In the genomic region with DNA sequence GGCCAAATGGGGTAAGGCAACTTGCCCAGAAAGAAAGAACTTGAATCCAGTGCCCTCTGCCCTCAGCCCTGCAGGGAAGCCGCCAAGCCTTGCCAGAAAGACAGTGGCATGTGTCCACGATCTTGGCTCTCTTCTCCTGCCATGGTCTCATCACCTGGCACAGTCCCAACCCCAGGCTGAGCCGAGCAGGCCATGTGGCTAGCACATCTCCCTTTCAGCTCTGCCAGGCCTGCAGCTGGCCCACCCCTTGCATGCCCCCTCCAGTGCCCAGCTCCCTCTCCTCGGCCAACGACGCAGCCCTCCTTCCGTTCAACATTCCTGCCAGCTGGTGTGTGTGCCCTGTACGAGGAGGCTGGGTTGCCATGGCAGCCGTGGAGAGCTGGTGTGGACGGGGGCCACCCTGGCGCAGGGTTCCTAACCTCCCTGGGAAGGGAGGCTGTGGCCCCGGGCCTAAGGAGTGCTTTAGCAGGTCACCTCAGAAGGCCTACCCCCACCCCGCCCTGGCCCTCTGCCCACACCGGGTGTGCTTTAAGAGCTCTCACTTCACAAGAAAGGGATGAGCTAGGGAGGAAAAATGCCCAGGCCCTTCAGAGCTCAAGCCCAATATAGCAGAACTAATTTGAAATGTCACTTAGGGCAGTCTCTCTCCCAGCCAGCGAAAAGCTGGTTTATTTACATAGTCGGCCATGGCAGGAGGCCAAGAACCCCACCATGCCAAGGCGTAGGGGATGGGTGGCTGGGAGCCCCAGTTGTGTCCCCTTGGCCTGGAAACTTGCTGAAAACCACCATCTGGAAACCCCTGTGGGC, we compare ENCODE assay signal across 11 cellular contexts.
A peak's percentile ranks its signal among the peaks of the same experiment; 100 is the strongest.
DNase-seq lines count a peak whose midpoint lies in the region; TF ChIP-seq lines count a peak whose summit lies in the region.
"Had no signal": no experiment of that assay in that cellular context is flagged by ENCODE, and none has a peak within 500 bp of the region (broad histone marks: within the 10 kb centered on the region; RNA-seq: fewer than 3 reads in every experiment).

No MANE protein-coding gene starts in this region.

- H3K9ac ChIP-seq in rectal smooth muscle tissue (ENCODE audit: low read length): no peak overlapping the region
- no peak overlapping the region for H3K9ac ChIP-seq in trophoblast cell (ENCODE audit: low read length)

- no CpG with 5 or more reads among the region's 17 CpGs for WGBS in trophoblast cell (ENCODE audit: extremely low coverage, insufficient coverage, insufficient read length)

- DNase-seq in GM04504 (ENCODE audit: low read depth) (peak; percentile 12), NCI-H446 treated with DMSO at 0.1 percent for 48 hours (lab: John Stamatoyannopoulos, UW) (peak; percentile 97), head of caudate nucleus (peak; percentile 53 to 90 (median 76)), NCI-H526 treated with DMSO at 0.1 percent for 48 hours (lab: John Stamatoyannopoulos, UW) (no peak), trophoblast cell (no peak), iPS-NIHi11 (ENCODE audit: low spot score) (no peak), endothelial cell (ENCODE audit: low spot score) (no peak)
- DNase-seq: CD8-positive, alpha-beta memory T cell had no signal

- no peak overlapping the region for H3K4ac ChIP-seq in trophoblast cell (ENCODE audit: low read depth, low read length)

- no peak overlapping the region for H2BK120ac ChIP-seq in trophoblast cell (ENCODE audit: insufficient read depth, low read length, poor library complexity)

- intact Hi-C loops in head of caudate nucleus (cut with DNase I): no loop called here

- H3K14ac ChIP-seq in trophoblast cell (ENCODE audit: low read length): no peak overlapping the region

- no peak overlapping the region for H4K12ac ChIP-seq in trophoblast cell (ENCODE audit: low read depth, low read length)

- H3K27ac Mint-ChIP-seq in endothelial cell (ENCODE audit: unreplicated experiment): no peak overlapping the region
- H3K27ac Mint-ChIP-seq: CD8-positive, alpha-beta memory T cell had no signal

- peaks cover 1% of the 10 kb centered on the region for H3K27me3 Mint-ChIP-seq in endothelial cell (ENCODE audit: unreplicated experiment)

- no peak for TF ChIP-seq CTCF in endothelial cell (IDR thresholded peaks at IDR 0.05; ENCODE audit: unreplicated experiment)

- H3K4me2 ChIP-seq in trophoblast cell (ENCODE audit: low read length): no peak overlapping the region

- no peaks in the 10 kb centered on the region for H3K9me3 Mint-ChIP-seq in endothelial cell (ENCODE audit: unreplicated experiment)
- H3K9me3 Mint-ChIP-seq: CD8-positive, alpha-beta memory T cell had no signal

- H3K27ac ChIP-seq in rectal smooth muscle tissue (ENCODE audit: low read depth, low read length): peak overlapping the region; percentile 56
- no peak overlapping the region for H3K27ac ChIP-seq in trophoblast cell (ENCODE audit: low read depth, low read length)
- H3K27ac ChIP-seq: body of pancreas had no signal

- H3K27me3 ChIP-seq in rectal smooth muscle tissue (ENCODE audit: control insufficient read depth, insufficient read depth, low read length): peaks cover 2% of the 10 kb centered on the region
- no peaks in the 10 kb centered on the region for H3K27me3 ChIP-seq in trophoblast cell (ENCODE audit: insufficient read depth, low read length)
- H3K27me3 ChIP-seq: body of pancreas had no signal

- H2AK5ac ChIP-seq in trophoblast cell (ENCODE audit: low read length): no peak overlapping the region

- no peak overlapping the region for H2AFZ ChIP-seq in trophoblast cell (ENCODE audit: insufficient read depth, low read length, poor library complexity)

- H2BK12ac ChIP-seq in trophoblast cell (ENCODE audit: low read length): no peak overlapping the region

- no peak overlapping the region for H2BK5ac ChIP-seq in trophoblast cell (ENCODE audit: low read depth, low read length, poor library complexity)

- H3K79me1 ChIP-seq in trophoblast cell (ENCODE audit: low read length): no peaks in the 10 kb centered on the region

- no peak overlapping the region for H3K18ac ChIP-seq in trophoblast cell (ENCODE audit: low read length)

- H3K4me3 ChIP-seq in rectal smooth muscle tissue (ENCODE audit: low read length) (no peak overlapping the region), trophoblast cell (ENCODE audit: low read depth, low read length) (no peak overlapping the region)
- H3K4me3 ChIP-seq: body of pancreas, HAP-1 had no signal

- H3K4me3 Mint-ChIP-seq in endothelial cell (ENCODE audit: unreplicated experiment): no peak overlapping the region
- H3K4me3 Mint-ChIP-seq: CD8-positive, alpha-beta memory T cell had no signal

- no peak overlapping the region for H3K23ac ChIP-seq in trophoblast cell (ENCODE audit: low read length)

- H3K4me1 Mint-ChIP-seq in endothelial cell (ENCODE audit: unreplicated experiment): no peaks in the 10 kb centered on the region
- H3K4me1 Mint-ChIP-seq: CD8-positive, alpha-beta memory T cell had no signal

- no peak overlapping the region for H4K91ac ChIP-seq in trophoblast cell (ENCODE audit: low read depth, low read length)

- H3K4me1 ChIP-seq in rectal smooth muscle tissue (ENCODE audit: control insufficient read depth, insufficient read depth, low read length) (peaks cover 5% of the 10 kb centered on the region), trophoblast cell (ENCODE audit: control insufficient read depth in 1 of 2, insufficient read depth in 2 of 2, low read length in 2 of 2) (no peaks in the 10 kb centered on the region)
- H3K4me1 ChIP-seq: body of pancreas had no signal

- no peaks in the 10 kb centered on the region for H3K79me2 ChIP-seq in trophoblast cell (ENCODE audit: control insufficient read depth, insufficient read depth, low read length, poor library complexity)

- H4K8ac ChIP-seq in trophoblast cell (ENCODE audit: low read depth, low read length): no peak overlapping the region

- no peaks in the 10 kb centered on the region for H3K36me3 Mint-ChIP-seq in endothelial cell (ENCODE audit: low read depth, unreplicated experiment)
- H3K36me3 Mint-ChIP-seq: CD8-positive, alpha-beta memory T cell had no signal

- no peaks in the 10 kb centered on the region for H3K9me3 ChIP-seq in trophoblast cell (ENCODE audit: insufficient read depth, low read depth, low read length)
- H3K9me3 ChIP-seq: body of pancreas, HAP-1 had no signal

- no peaks in the 10 kb centered on the region for H3K36me3 ChIP-seq in rectal smooth muscle tissue (ENCODE audit: control insufficient read depth, insufficient read depth, low read length)
- H3K36me3 ChIP-seq in trophoblast cell (ENCODE audit: control insufficient read depth in 1 of 2, insufficient read depth in 2 of 2, low read length in 2 of 2): no peaks in the 10 kb centered on the region
- H3K36me3 ChIP-seq: HAP-1 had no signal

Comparison
In these comparisons a context has a peak if more than half of its experiments do, and no peak if none do; other contexts are left out.
1. DNase-seq: peak in GM04504 (single experiment), NCI-H446 treated with DMSO at 0.1 percent for 48 hours (single experiment) and head of caudate nucleus (42 of 42); none in NCI-H526 treated with DMSO at 0.1 percent for 48 hours (single experiment), trophoblast cell (0 of 2), iPS-NIHi11 (single experiment) and endothelial cell (single experiment).